Comparison of ENCODE assay signal across 19 cellular contexts in the genomic region with DNA sequence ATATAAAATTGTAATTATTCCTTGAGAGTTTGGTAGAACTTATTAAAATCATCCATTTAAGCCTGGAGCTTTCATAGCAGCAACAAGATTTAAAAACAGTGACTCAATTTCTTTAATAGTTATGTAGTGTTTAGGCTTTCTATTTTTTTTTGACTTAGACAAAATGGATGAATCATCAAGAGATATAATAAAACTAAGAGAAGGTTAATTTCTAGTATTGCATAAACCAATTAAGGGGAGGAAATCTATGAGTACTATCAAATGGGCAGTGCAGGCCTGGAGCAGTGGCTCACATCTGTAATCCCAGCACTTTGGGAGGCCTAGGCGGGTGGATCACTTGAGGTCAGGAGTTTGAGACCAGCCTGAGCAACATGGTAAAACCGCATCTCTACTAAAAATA.
DNase-seq lines count a peak whose midpoint lies in the region; ATAC-seq, FAIRE-seq and TF ChIP-seq lines count a peak whose summit lies in the region.
"Had no signal": no experiment of that assay in that cellular context is flagged by ENCODE, and none has a peak within 500 bp of the region (broad histone marks: within the 10 kb centered on the region; RNA-seq: fewer than 3 reads in every experiment).

No MANE protein-coding gene starts in this region.

- 0 out of 2 replicates have a peak, but pooled peaks cover 3% of the 10 kb centered on the region for H3K9me1 ChIP-seq in IMR-90 (ENCODE audit: insufficient read depth, low read length)

- DNase-seq in A549 (ENCODE audit: low read depth in 1 of 2, low spot score in 1 of 2), result no peak
- DNase-seq in IMR-90, result peak; percentile 69
- peak; percentile 6 for DNase-seq in brain microvascular endothelial cell
- DNase-seq in foreskin keratinocyte, result peak in 1 of 2 donors; percentile 13
- no peak for DNase-seq in islet precursor cell
- no peak for DNase-seq in adrenal gland
- no peak for DNase-seq in NCI-H1436 treated with DMSO at 0.1 percent for 48 hours (lab: John Stamatoyannopoulos, UW)
- DNase-seq in upper lobe of right lung, result no peak
- DNase-seq: 8988T; activated naive CD8-positive, alpha-beta T cell treated with anti-CD3 and anti-CD28 coated beads, Interleukin-2, amount 10 ng/mL, durations not matched to agents 7 days and 5 days; central memory CD4-positive, alpha-beta T cell; GDM1; lower lobe of right lung; NCI-H1694 treated with DMSO at 0.1 percent for 48 hours; occipital lobe; stimulated activated CD4-positive, alpha-beta T cell treated with anti-CD3 and anti-CD28 coated beads, Interleukin-1b, Interleukin-23, amount 100 ng/mL, for 48 hours; stimulated activated naive CD4-positive, alpha-beta T cell treated with Interleukin-2 at 50 U/mL for 16 hours had no signal

- no peak overlapping the region for H3K23ac ChIP-seq in IMR-90 (ENCODE audit: low read depth, low read length)

- H3K4me3 ChIP-seq in A549, result no peak overlapping the region
- H3K4me3 ChIP-seq in IMR-90 (ENCODE audit: insufficient read depth, low read depth, low read length), result no peak overlapping the region
- no peak overlapping the region for H3K4me3 ChIP-seq in brain microvascular endothelial cell (ENCODE audit: low read depth, low read length)
- H3K4me3 ChIP-seq in adrenal gland, result no peak overlapping the region
- H3K4me3 ChIP-seq in upper lobe of right lung, result no peak overlapping the region
- H3K4me3 ChIP-seq: lower lobe of right lung had no signal

- H3K4me2 ChIP-seq in A549 (no peak overlapping the region; the same call in 2 of the 3 replicates), IMR-90 (ENCODE audit: low read depth, low read length) (no peak overlapping the region)

- no TSS peak for BruUV-seq in IMR-90 (replicated peaks; lab: Mats Ljungman, UMichigan)

- H3K4me1 ChIP-seq in A549 (peaks cover 25% of the 10 kb centered on the region), IMR-90 (ENCODE audit: control insufficient read depth, insufficient read depth, low read length) (peaks cover 15% of the 10 kb centered on the region), foreskin keratinocyte (peaks cover 8% of the 10 kb centered on the region), adrenal gland (replicated peaks in 1 of 2) (no peaks in the 10 kb centered on the region), upper lobe of right lung (peaks cover 8% of the 10 kb centered on the region)

- H3K18ac ChIP-seq in IMR-90 (ENCODE audit: low read depth, low read length), result no peak overlapping the region

- 91% methylated on average over 2 of the region's 2 CpGs for WGBS in A549 (ENCODE audit: missing lambda C conversion rate)
- 100% methylated on average over 1 of the region's 2 CpGs; no CpG with 5 or more reads in 1 of the 2 experiments for WGBS in IMR-90 (ENCODE audit: extremely low coverage in 2 of 2, insufficient read length in 1 of 2), 2 experiments
- WGBS in adrenal gland, 4 donors, result 50 to 96% (median 94%) methylated on average over 2 of the region's 2 CpGs

- H2AFZ ChIP-seq in IMR-90 (replicated peaks; ENCODE audit: low read length, poor library complexity), result no peak overlapping the region

- no peak for FAIRE-seq in A549 (lab: Jason Lieb, UNC)

- dilution Hi-C loops in IMR-90 (cut with HindIII; ENCODE audit: low sequenced_read_pairs, unreplicated experiment), result no loop called here

- H4K20me1 ChIP-seq in IMR-90 (ENCODE audit: insufficient read depth, low read length), result no peaks in the 10 kb centered on the region

- no peak for ATAC-seq in A549
- ATAC-seq in IMR-90 (ENCODE audit: low read depth), result peak; percentile 50
- peak; percentile 18 for ATAC-seq in foreskin keratinocyte
- no peak for ATAC-seq in upper lobe of right lung
- ATAC-seq: sciatic nerve had no signal

- in situ Hi-C loops in IMR-90 (cut with MboI; ENCODE audit: low sequenced_read_pairs), result no loop called here
- in situ Hi-C loops in brain microvascular endothelial cell (cut with HindIII; ENCODE audit: low pct_ligation_motif_present, low sequenced_read_pairs), result no loop called here

- H2BK5ac ChIP-seq in IMR-90 (ENCODE audit: low read depth, low read length, poor library complexity, severe bottlenecking), result peak overlapping the region; percentile 46

- CTCF ChIA-PET in A549 (lab: Yijun Ruan, JAX) (interaction anchor here (1.5 kb wide), 1 partner anchor 9 kb away, joined by 3 read pairs; no protein-coding TSS in a partner anchor), IMR-90 (lab: Yijun Ruan, JAX) (interaction anchor here (0.7 kb wide), 1 partner anchor 10 kb away, joined by 3 read pairs; no protein-coding TSS in a partner anchor)

- H3K4ac ChIP-seq in IMR-90 (ENCODE audit: low read depth, low read length), result no peak overlapping the region

- POLR2A ChIA-PET in A549 (lab: Yijun Ruan, JAX), result no interaction called here
- POLR2A ChIA-PET in IMR-90 (lab: Charles Lee; ENCODE audit: unreplicated experiment), result no interaction called here

- H2BK120ac ChIP-seq in IMR-90 (ENCODE audit: low read depth, low read length), result no peak overlapping the region

- H4K91ac ChIP-seq in IMR-90 (ENCODE audit: insufficient read depth, low read depth, low read length), result no peak overlapping the region; the same call in 1 of the 2 replicates

- TF ChIP-seq CTCF in A549 (IDR thresholded peaks at IDR 0.05), result no peak
- TF ChIP-seq CTCF in IMR-90 (conservative IDR thresholded peaks at IDR 0.05; ENCODE audit: low read depth, low read length), result no peak
- no peak for TF ChIP-seq CTCF in brain microvascular endothelial cell (IDR thresholded peaks at IDR 0.05; ENCODE audit: low read depth, low read length, missing control alignments)
- no peak for TF ChIP-seq CTCF in foreskin keratinocyte (conservative IDR thresholded peaks at IDR 0.05)
- TF ChIP-seq CTCF in adrenal gland (IDR thresholded peaks at IDR 0.05), result no peak
- no peak for TF ChIP-seq CTCF in upper lobe of right lung (IDR thresholded peaks at IDR 0.05)

- no peak for TF ChIP-seq EP300 in A549 (IDR thresholded peaks at IDR 0.05)

- no peak overlapping the region for H2BK15ac ChIP-seq in IMR-90 (ENCODE audit: low read depth, low read length)

- no peak for TF ChIP-seq POLR2A in A549 (IDR thresholded peaks at IDR 0.05; ENCODE audit: low read length)
- no peak for TF ChIP-seq POLR2A in IMR-90 (IDR thresholded peaks at IDR 0.05; ENCODE audit: low read depth, low read length)
- no peak for TF ChIP-seq POLR2A in adrenal gland (IDR thresholded peaks at IDR 0.05)

- no peak overlapping the region for H2AK9ac ChIP-seq in IMR-90 (replicated peaks; ENCODE audit: low read depth, low read length, poor library complexity)

- peak overlapping the region; percentile 67 to 82; a peak in 5 of 6 replicates for H3K27ac ChIP-seq in A549
- H3K27ac ChIP-seq in IMR-90 (ENCODE audit: insufficient read depth, low read length), result peak overlapping the region; percentile 66; the same call in 1 of the 2 replicates
- H3K27ac ChIP-seq in brain microvascular endothelial cell, result peak overlapping the region; percentile 55
- H3K27ac ChIP-seq in foreskin keratinocyte, result no peak overlapping the region
- peak overlapping the region in 1 of 5 donors; percentile 17 for H3K27ac ChIP-seq in adrenal gland
- no peak overlapping the region for H3K27ac ChIP-seq in upper lobe of right lung
- H3K27ac ChIP-seq: C4-2B, lower lobe of right lung had no signal

- H3K9ac ChIP-seq in IMR-90 (ENCODE audit: low read depth, low read length), result no peak overlapping the region

- H3K79me1 ChIP-seq in IMR-90 (ENCODE audit: low read depth in 1 of 2, low read length in 2 of 2), result no peaks in the 10 kb centered on the region

- TF ChIP-seq RAD21 in A549 (conservative IDR thresholded peaks at IDR 0.05 in 1 of 2, IDR thresholded peaks at IDR 0.05 in 1 of 2), result no peak
- no peak for TF ChIP-seq RAD21 in IMR-90 (IDR thresholded peaks at IDR 0.05; ENCODE audit: low read length)

- H3K36me3 ChIP-seq in IMR-90 (ENCODE audit: control insufficient read depth, insufficient read depth, low read length), result no peaks in the 10 kb centered on the region
- H3K36me3 ChIP-seq in brain microvascular endothelial cell (replicated peaks), result no peaks in the 10 kb centered on the region
- H3K36me3 ChIP-seq in adrenal gland (replicated peaks in 1 of 2), result no peaks in the 10 kb centered on the region
- H3K36me3 ChIP-seq in upper lobe of right lung, result no peaks in the 10 kb centered on the region
- H3K36me3 ChIP-seq: lower lobe of right lung had no signal

- H2BK20ac ChIP-seq in IMR-90 (ENCODE audit: low read depth, low read length), result no peak overlapping the region

- no peak overlapping the region for H3K56ac ChIP-seq in IMR-90 (ENCODE audit: extremely low read depth, insufficient read depth, low read length)

- H3K14ac ChIP-seq in IMR-90 (replicated peaks; ENCODE audit: low read depth, low read length), result no peak overlapping the region

- H3K27me3 ChIP-seq in IMR-90 (ENCODE audit: control insufficient read depth, insufficient read depth, low read length), result no peaks in the 10 kb centered on the region
- no peaks in the 10 kb centered on the region for H3K27me3 ChIP-seq in brain microvascular endothelial cell (replicated peaks)
- no peaks in the 10 kb centered on the region for H3K27me3 ChIP-seq in foreskin keratinocyte
- no peaks in the 10 kb centered on the region for H3K27me3 ChIP-seq in adrenal gland
- no peaks in the 10 kb centered on the region for H3K27me3 ChIP-seq in upper lobe of right lung

- H4K8ac ChIP-seq in IMR-90 (ENCODE audit: low read depth in 2 of 2, low read length in 2 of 2), result no peak overlapping the region

- no peak overlapping the region for H4K5ac ChIP-seq in IMR-90 (ENCODE audit: low read depth, low read length)

- H2AK5ac ChIP-seq in IMR-90 (ENCODE audit: low read depth, low read length), result no peak overlapping the region

- intact Hi-C loops in IMR-90 (cut with micrococcal nuclease) (loop anchor here (10.0 kb wide), 1 partner anchor 117 kb away; no protein-coding TSS in a partner anchor), adrenal gland (cut with DNase I) (no loop called here), upper lobe of right lung (cut with DNase I) (no loop called here)

- H3K9me3 ChIP-seq in A549 (peaks cover 8% of the 10 kb centered on the region; the same call in 1 of the 3 replicates), IMR-90 (ENCODE audit: control insufficient read depth, insufficient read depth, low read length) (peaks cover 3% of the 10 kb centered on the region; the same call in 1 of the 2 replicates), adrenal gland (replicated peaks in 1 of 3) (no peaks in the 10 kb centered on the region), upper lobe of right lung (no peaks in the 10 kb centered on the region)
- H3K9me3 ChIP-seq: lower lobe of right lung had no signal

TF ChIP-seq in A549, 52 proteins besides CTCF, POLR2A, EP300 and RAD21 (continues in another document):
- no peak for TF ChIP-seq MAZ (IDR thresholded peaks at IDR 0.05; ENCODE audit: borderline replicate concordance, low read depth, low read length)

TF ChIP-seq in IMR-90, 13 proteins besides CTCF, POLR2A, EP300 and RAD21:
- TF ChIP-seq CEBPB (IDR thresholded peaks at IDR 0.05; ENCODE audit: low read depth, low read length) (peak; percentile 64; the same call in 1 of the 2 replicates), CHD1 (IDR thresholded peaks at IDR 0.05; ENCODE audit: low read depth, low read length) (no peak), FOS (IDR thresholded peaks at IDR 0.05; ENCODE audit: low read depth, low read length) (peak; percentile 50; the same call in 1 of the 2 replicates)

Comparison
In these comparisons a context has a peak if more than half of its experiments do, and no peak if none do; other contexts are left out.
1. ATAC-seq: peak in IMR-90 (single experiment) and foreskin keratinocyte (single experiment); none in A549 (0 of 2) and upper lobe of right lung (single experiment).
2. DNase-seq: peak in IMR-90 (single experiment) and brain microvascular endothelial cell (single experiment); none in A549 (0 of 2), islet precursor cell (single experiment), adrenal gland (0 of 7), NCI-H1436 treated with DMSO at 0.1 percent for 48 hours (single experiment) and upper lobe of right lung (single experiment).
3. H3K27ac ChIP-seq: peak in A549 (2 of 2), IMR-90 (single experiment) and brain microvascular endothelial cell (single experiment); none in foreskin keratinocyte (single experiment) and upper lobe of right lung (single experiment).